Comparison of ENCODE assay signal across 8 cellular contexts in the genomic region with DNA sequence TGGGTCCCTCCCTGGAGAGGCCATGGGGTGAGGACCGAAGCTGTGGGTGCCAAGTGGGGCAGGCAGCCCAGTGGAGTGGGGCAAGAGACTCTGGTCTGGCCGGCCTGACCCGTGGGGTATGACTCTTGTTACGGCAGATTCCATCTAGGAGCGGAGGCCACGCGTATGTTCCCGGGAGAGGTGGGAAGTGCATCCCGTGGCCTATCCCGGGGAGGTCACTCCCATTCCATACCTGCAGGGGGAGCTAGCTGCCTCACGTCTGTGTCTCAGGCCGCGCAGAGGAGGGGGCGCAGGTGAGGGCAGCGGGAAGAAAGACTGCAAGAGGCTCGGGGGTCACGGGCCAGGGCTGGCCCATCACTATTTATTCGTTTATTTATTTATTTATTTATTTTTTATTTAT. TPM values are rescaled to one million over a fixed set of nuclear protein-coding genes. Genes with fewer than 3 reads are reported as not detected.
DNase-seq lines count a peak whose midpoint lies in the region; ATAC-seq and TF ChIP-seq lines count a peak whose summit lies in the region.

No MANE protein-coding gene starts in this region.

- no peak overlapping the region for H2BK120ac ChIP-seq in mesendoderm (ENCODE audit: low read depth, low read length)

- POLR2A ChIA-PET in activated CD4-positive, alpha-beta T cell treated with anti-CD3 and anti-CD28 coated beads for 36 hours (lab: Charles Lee), result no interaction called here

- intact Hi-C loops in activated CD4-positive, alpha-beta T cell treated with anti-CD3 and anti-CD28 coated beads for 36 hours (cut with DNase I, micrococcal nuclease), result no loop called here

- H3K36me3 Mint-ChIP-seq in activated CD4-positive, alpha-beta T cell treated with anti-CD3 and anti-CD28 coated beads for 36 hours (ENCODE audit: low read depth), result peaks cover 5% of the 10 kb centered on the region
- peaks cover 37% of the 10 kb centered on the region for H3K36me3 Mint-ChIP-seq in central memory CD8-positive, alpha-beta T cell (ENCODE audit: insufficient read depth)

- H3K4me3 Mint-ChIP-seq in activated CD4-positive, alpha-beta T cell treated with anti-CD3 and anti-CD28 coated beads for 36 hours, result no peak overlapping the region
- peak overlapping the region; percentile 5 for H3K4me3 Mint-ChIP-seq in central memory CD8-positive, alpha-beta T cell

- CTCF ChIA-PET in activated CD4-positive, alpha-beta T cell treated with anti-CD3 and anti-CD28 coated beads for 36 hours (lab: Charles Lee), result interaction anchor here (0.6 to 1.6 kb wide), 5 partner anchors 12 to 293 kb away, joined by 3 to 7 read pairs (median 3); no protein-coding TSS in a partner anchor

- H3K9me3 Mint-ChIP-seq in activated CD4-positive, alpha-beta T cell treated with anti-CD3 and anti-CD28 coated beads for 36 hours (ENCODE audit: low read depth), result no peaks in the 10 kb centered on the region
- H3K9me3 Mint-ChIP-seq in central memory CD8-positive, alpha-beta T cell, result no peaks in the 10 kb centered on the region

- peaks cover 95% of the 10 kb centered on the region for H3K79me2 ChIP-seq in OCI-LY3 (ENCODE audit: low read length)
- peaks cover 78% of the 10 kb centered on the region for H3K79me2 ChIP-seq in mesendoderm (ENCODE audit: control insufficient read depth, insufficient read depth, low read length)

- H3K27ac ChIP-seq in OCI-LY3 (ENCODE audit: low read length), result no peak overlapping the region
- H3K27ac ChIP-seq in mesendoderm (ENCODE audit: low read depth, low read length), result no peak overlapping the region

- H3K79me1 ChIP-seq in mesendoderm (ENCODE audit: low read length), result peaks cover 20% of the 10 kb centered on the region

- TF ChIP-seq CTCF in OCI-LY3 (IDR thresholded peaks at IDR 0.05; ENCODE audit: low read depth, low read length), result peak; percentile 53

- H4K8ac ChIP-seq in mesendoderm (ENCODE audit: low read depth, low read length), result no peak overlapping the region

- H3K23ac ChIP-seq in mesendoderm (ENCODE audit: low read length), result no peak overlapping the region

- H4K5ac ChIP-seq in mesendoderm (ENCODE audit: low read length), result no peak overlapping the region

- no peak overlapping the region for H3K18ac ChIP-seq in mesendoderm (ENCODE audit: low read length)

- H3K4me2 ChIP-seq in OCI-LY3 (ENCODE audit: low read length) (no peak overlapping the region), mesendoderm (ENCODE audit: low read length) (no peak overlapping the region)

- no peaks in the 10 kb centered on the region for H3K9me3 ChIP-seq in OCI-LY3 (ENCODE audit: insufficient read depth, low read length)

- no peaks in the 10 kb centered on the region for H3K27me3 Mint-ChIP-seq in activated CD4-positive, alpha-beta T cell treated with anti-CD3 and anti-CD28 coated beads for 36 hours
- no peaks in the 10 kb centered on the region for H3K27me3 Mint-ChIP-seq in central memory CD8-positive, alpha-beta T cell

- peaks cover 27% of the 10 kb centered on the region for H3K4me1 Mint-ChIP-seq in activated CD4-positive, alpha-beta T cell treated with anti-CD3 and anti-CD28 coated beads for 36 hours
- H3K4me1 Mint-ChIP-seq in central memory CD8-positive, alpha-beta T cell, result peaks cover 30% of the 10 kb centered on the region

- H4K20me1 ChIP-seq in OCI-LY3 (ENCODE audit: insufficient read depth, low read length), result peaks cover 74% of the 10 kb centered on the region

- H3K9ac ChIP-seq in OCI-LY3 (ENCODE audit: low read length) (no peak overlapping the region), mesendoderm (ENCODE audit: low read length) (no peak overlapping the region)

- no peak for ATAC-seq in activated CD4-positive, alpha-beta T cell treated with anti-CD3 and anti-CD28 coated beads for 36 hours
- no peak for ATAC-seq in central memory CD8-positive, alpha-beta T cell (replicated peaks; ENCODE audit: extremely low read depth, poor library complexity, severe bottlenecking)
- ATAC-seq in HG03095 (IDR thresholded peaks at IDR 0.05; ENCODE audit: unreplicated experiment), result no peak
- no peak for ATAC-seq in GM18502 (IDR thresholded peaks at IDR 0.05; ENCODE audit: poor library complexity, unreplicated experiment)

- no peak overlapping the region for H3K56ac ChIP-seq in mesendoderm (ENCODE audit: low read length)

- no CpG with 5 or more reads among the region's 18 CpGs for WGBS in mesendoderm (ENCODE audit: extremely low coverage, insufficient coverage, low lambda C conversion rate)

- H3K27me3 ChIP-seq in OCI-LY3 (ENCODE audit: low read depth, low read length), result no peaks in the 10 kb centered on the region
- H3K27me3 ChIP-seq in mesendoderm (ENCODE audit: insufficient read depth, low read length, poor library complexity), result no peaks in the 10 kb centered on the region

- H3K36me3 ChIP-seq in OCI-LY3 (replicated peaks; ENCODE audit: low read depth, low read length) (peaks cover 18% of the 10 kb centered on the region), mesendoderm (ENCODE audit: control insufficient read depth, insufficient read depth, low read length) (no peaks in the 10 kb centered on the region)

- peak; percentile 58 for DNase-seq in activated CD4-positive, alpha-beta T cell treated with anti-CD3 and anti-CD28 coated beads for 36 hours
- DNase-seq in activated CD4-positive, alpha-beta T cell treated with anti-CD3 and anti-CD28 coated beads for 1 hour, result no peak
- no peak for DNase-seq in central memory CD8-positive, alpha-beta T cell (ENCODE audit: low spot score in 2 of 2)
- peak; percentile 85 for DNase-seq in mesendoderm
- no peak for DNase-seq in superior temporal gyrus (ENCODE audit: extremely low spot score)

- no peak overlapping the region for H2BK15ac ChIP-seq in mesendoderm (replicated peaks; ENCODE audit: low read depth)

- H2AFZ ChIP-seq in OCI-LY3 (ENCODE audit: low read depth, low read length), result no peak overlapping the region

- H3K4me1 ChIP-seq in OCI-LY3 (ENCODE audit: low read length) (peaks cover 10% of the 10 kb centered on the region), mesendoderm (ENCODE audit: control insufficient read depth, low read depth, low read length) (peaks cover 4% of the 10 kb centered on the region)

- H2BK5ac ChIP-seq in mesendoderm (ENCODE audit: low read length), result no peak overlapping the region

- no peak overlapping the region for H3K4ac ChIP-seq in mesendoderm (ENCODE audit: low read depth, low read length)

- H3K4me3 ChIP-seq in OCI-LY3 (ENCODE audit: low read length) (no peak overlapping the region), mesendoderm (ENCODE audit: low read length) (no peak overlapping the region)

- H3K27ac Mint-ChIP-seq in activated CD4-positive, alpha-beta T cell treated with anti-CD3 and anti-CD28 coated beads for 36 hours, result no peak overlapping the region
- no peak overlapping the region for H3K27ac Mint-ChIP-seq in central memory CD8-positive, alpha-beta T cell (ENCODE audit: low read depth)

- no peak overlapping the region for H2AK5ac ChIP-seq in mesendoderm (ENCODE audit: low read length)

RNA-seq across cellular contexts. Expression of a gene that starts 4.9 kb away (rescaled TPM):
- total RNA-seq in activated CD4-positive, alpha-beta T cell treated with anti-CD3 and anti-CD28 coated beads for 36 hours, result 10 to 100 TPM; 56.0 to 78.1 TPM
- polyA plus RNA-seq in mesendoderm (2013, experiment 1 of 2), result 124 TPM
- polyA plus RNA-seq in mesendoderm (2013, experiment 2 of 2), result 120 TPM

RNA-seq across cellular contexts. Expression of a gene that starts 40.7 kb away (rescaled TPM):
- total RNA-seq in activated CD4-positive, alpha-beta T cell treated with anti-CD3 and anti-CD28 coated beads for 36 hours, result 1 to 10 TPM; 5.6 to 6.1 TPM
- polyA plus RNA-seq in mesendoderm (2013, experiment 1 of 2), result 6.6 TPM
- 6.4 TPM for polyA plus RNA-seq in mesendoderm (2013, experiment 2 of 2)

RNA-seq across cellular contexts. Expression of a gene that starts 40.7 kb away (rescaled TPM):
- 10 to 100 TPM; 20.5 to 25.6 TPM for total RNA-seq in activated CD4-positive, alpha-beta T cell treated with anti-CD3 and anti-CD28 coated beads for 36 hours
- polyA plus RNA-seq in mesendoderm (2013, experiment 1 of 2), result 31.5 TPM
- polyA plus RNA-seq in mesendoderm (2013, experiment 2 of 2), result 30.6 TPM

Comparison
In these comparisons a context has a peak if more than half of its experiments do, and no peak if none do; other contexts are left out.
1. DNase-seq: peak in activated CD4-positive, alpha-beta T cell treated with anti-CD3 and anti-CD28 coated beads for 36 hours (single experiment) and mesendoderm (single experiment); none in activated CD4-positive, alpha-beta T cell treated with anti-CD3 and anti-CD28 coated beads for 1 hour (single experiment), central memory CD8-positive, alpha-beta T cell (0 of 2) and superior temporal gyrus (single experiment).